Comparison of ENCODE assay signal across 21 cellular contexts in the genomic region with DNA sequence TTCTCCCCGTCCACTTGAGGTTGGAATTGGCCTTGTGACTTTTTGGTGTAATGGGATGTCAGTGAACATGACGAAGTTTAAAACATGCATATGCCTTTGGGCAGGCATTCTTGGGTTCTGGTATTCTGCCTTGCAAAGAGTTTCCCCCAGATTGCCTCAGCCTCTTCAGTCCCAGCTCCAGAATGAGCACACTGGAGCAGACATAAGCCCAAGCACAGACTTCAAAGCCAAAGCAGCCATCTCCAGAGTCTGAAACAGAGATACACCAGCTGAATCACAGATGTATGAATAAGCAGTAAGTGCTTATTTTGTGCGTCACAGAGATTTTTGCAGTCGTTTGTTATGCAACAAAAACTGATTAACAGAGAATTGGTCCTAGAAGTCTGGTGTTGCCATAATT.
DNase-seq lines count a peak whose midpoint lies in the region; TF ChIP-seq lines count a peak whose summit lies in the region.
"Had no signal": no experiment of that assay in that cellular context is flagged by ENCODE, and none has a peak within 500 bp of the region (broad histone marks: within the 10 kb centered on the region; RNA-seq: fewer than 3 reads in every experiment).

No MANE protein-coding gene starts in this region.

- H3K4me3 ChIP-seq in GM23248 (no peak overlapping the region), thyroid gland (replicated peaks in 1 of 3) (no peak overlapping the region), BE2C (ENCODE audit: low read depth, low read length) (no peak overlapping the region)
- H3K4me3 ChIP-seq: heart left ventricle, lower lobe of right lung, skin epidermis had no signal

- no peaks in the 10 kb centered on the region for H3F3A ChIP-seq in GM23248 (ENCODE audit: insufficient read depth)

- H3K27ac ChIP-seq in GM23248 (no peak overlapping the region), thyroid gland (peak overlapping the region in 1 of 3 donors; percentile 37)
- H3K27ac ChIP-seq: epithelial cell of prostate, heart left ventricle, lower lobe of right lung, skin epidermis had no signal

- 16 to 21% methylated on average over 4 of the region's 4 CpGs for WGBS in GM23248 (ENCODE audit: low coverage in 1 of 2, low lambda C conversion rate in 2 of 2, missing lambda C conversion rate in 2 of 2), 2 experiments
- WGBS in thyroid gland, 2 donors: 47 to 56% methylated on average over 4 of the region's 4 CpGs

- in situ Hi-C loops in GM23248 (cut with MboI): no loop called here

- no peak for TF ChIP-seq POLR2A in thyroid gland (IDR thresholded peaks at IDR 0.05)

- no peaks in the 10 kb centered on the region for H3K9me2 ChIP-seq in GM23248 (ENCODE audit: insufficient read depth)

- H3K9ac ChIP-seq in GM23248: no peak overlapping the region

- no peaks in the 10 kb centered on the region for H3K36me3 ChIP-seq in GM23248 (ENCODE audit: low read depth)
- H3K36me3 ChIP-seq in thyroid gland: no peaks in the 10 kb centered on the region
- no peaks in the 10 kb centered on the region for H3K36me3 ChIP-seq in BE2C
- H3K36me3 ChIP-seq: heart left ventricle, lower lobe of right lung had no signal

- no peaks in the 10 kb centered on the region for H4K20me1 ChIP-seq in GM23248 (ENCODE audit: insufficient read depth)

- no peak overlapping the region for H2AFZ ChIP-seq in GM23248

- H3K27me3 ChIP-seq in GM23248 (replicated peaks; ENCODE audit: insufficient read depth) (no peaks in the 10 kb centered on the region), thyroid gland (no peaks in the 10 kb centered on the region), BE2C (no peaks in the 10 kb centered on the region)
- H3K27me3 ChIP-seq: heart left ventricle had no signal

- H3K4me1 ChIP-seq in GM23248 (ENCODE audit: insufficient read depth) (no peaks in the 10 kb centered on the region), thyroid gland (peaks cover 4 to 11% of the 10 kb centered on the region in 2 donors), BE2C (peaks cover 12% of the 10 kb centered on the region)
- H3K4me1 ChIP-seq: heart left ventricle, lower lobe of right lung had no signal

- TF ChIP-seq CTCF in thyroid gland (IDR thresholded peaks at IDR 0.05) (no peak), BE2C (IDR thresholded peaks at IDR 0.05; ENCODE audit: low read depth, low read length) (no peak)

- DNase-seq in GM23248 (peak; percentile 51), amniotic stem cell (lab: John Stamatoyannopoulos, UW) (peak; percentile 27), fibroblast of the conjunctiva (ENCODE audit: low read depth) (peak; percentile 9), thyroid gland (peak; percentile 13 to 20), BE2C (no peak), nucleus accumbens (lab: John Stamatoyannopoulos, UW) (no peak), MV-4-11 (lab: John Stamatoyannopoulos, UW) (no peak)
- DNase-seq: activated CD4-positive, alpha-beta T cell treated with anti-CD3 and anti-CD28 coated beads, Interleukin-2, amount 50 U/mL, for 48 hours; activated naive CD4-positive, alpha-beta T cell treated with anti-CD3 and anti-CD28 coated beads for 36 hours; GF-D8; heart left ventricle; lower lobe of right lung; naive thymus-derived CD4-positive, alpha-beta T cell; NCI-H1436 treated with DMSO at 0.1 percent for 48 hours; NCI-H748 treated with DMSO at 0.1 percent for 48 hours; PC-3; stimulated activated CD4-positive, alpha-beta T cell treated with anti-CD3 and anti-CD28 coated beads, Interleukin-2, amount 100 ng/mL, for 48 hours; stimulated activated naive CD8-positive, alpha-beta T cell treated with anti-CD3 and anti-CD28 coated beads, Interleukin-15, amount 100 ng/mL, for 72 hours; T-helper 17 cell had no signal

- H3K9me3 ChIP-seq in GM23248 (ENCODE audit: low read depth) (no peaks in the 10 kb centered on the region), thyroid gland (no peaks in the 10 kb centered on the region), BE2C (no peaks in the 10 kb centered on the region)
- H3K9me3 ChIP-seq: lower lobe of right lung had no signal

- no peaks in the 10 kb centered on the region for H3K79me2 ChIP-seq in GM23248 (ENCODE audit: insufficient read depth)

- no peak overlapping the region for H3K4me2 ChIP-seq in GM23248 (ENCODE audit: unreplicated experiment)

- intact Hi-C loops in thyroid gland (cut with DNase I): no loop called here

Comparison
In these comparisons a context has a peak if more than half of its experiments do, and no peak if none do; other contexts are left out.
1. DNase-seq: peak in GM23248 (single experiment), amniotic stem cell (single experiment), fibroblast of the conjunctiva (single experiment) and thyroid gland (2 of 2); none in BE2C (single experiment), nucleus accumbens (0 of 56) and MV-4-11 (single experiment).